Comparison of ENCODE assay signal across 9 cellular contexts in genomic region chr6:25963426-25964123, GRCh38. TPM values are rescaled to one million over a fixed set of nuclear protein-coding genes. Genes with fewer than 3 reads are reported as not detected.
A peak's percentile ranks its signal among the peaks of the same experiment; 100 is the strongest.
DNase-seq lines count a peak whose midpoint lies in the region; FAIRE-seq and TF ChIP-seq lines count a peak whose summit lies in the region.
"Had no signal": no experiment of that assay in that cellular context is flagged by ENCODE, and none has a peak within 500 bp of the region (broad histone marks: within the 10 kb centered on the region; RNA-seq: fewer than 3 reads in every experiment).

No MANE protein-coding gene starts in this region.

- peak overlapping the region; percentile 85 for H3K4me2 ChIP-seq in astrocyte (ENCODE audit: low read length)
- H3K4me2 ChIP-seq in keratinocyte (ENCODE audit: control insufficient read depth, extremely low read depth, insufficient read depth, low read depth, low read length): peak overlapping the region; percentile 78

- H3K27ac Mint-ChIP-seq in CD4-positive, alpha-beta memory T cell: peak overlapping the region; percentile 90 to 99 (median 92)
- peak overlapping the region; percentile 63 for H3K27ac Mint-ChIP-seq in astrocyte (ENCODE audit: unreplicated experiment)

- no peaks in the 10 kb centered on the region for H3K9me3 Mint-ChIP-seq in CD4-positive, alpha-beta memory T cell
- H3K9me3 Mint-ChIP-seq in astrocyte (ENCODE audit: unreplicated experiment): peaks cover 8% of the 10 kb centered on the region

- H4K20me1 ChIP-seq in astrocyte (ENCODE audit: insufficient read depth, low read length) (no peaks in the 10 kb centered on the region), keratinocyte (ENCODE audit: control insufficient read depth, extremely low read depth, insufficient read depth, low read length) (no peaks in the 10 kb centered on the region)

- H3K4me3 Mint-ChIP-seq in CD4-positive, alpha-beta memory T cell: peak overlapping the region; percentile 98 to 100 (median 98)
- peak overlapping the region; percentile 90 for H3K4me3 Mint-ChIP-seq in astrocyte (ENCODE audit: unreplicated experiment)

- FAIRE-seq in astrocyte (lab: Jason Lieb, UNC) (no peak), keratinocyte (lab: Jason Lieb, UNC) (no peak)

- H3K4me3 ChIP-seq in CD4-positive, alpha-beta memory T cell (ENCODE audit: low read length in 2 of 2): peak overlapping the region; percentile 27 to 90
- H3K4me3 ChIP-seq in astrocyte (ENCODE audit: insufficient read depth, low read depth, low read length) (peak overlapping the region; percentile 59), keratinocyte (ENCODE audit: control insufficient read depth in 2 of 3, extremely low read depth in 1 of 3, insufficient read depth in 2 of 3, low read depth in 1 of 3, low read length in 3 of 3) (peak overlapping the region; percentile 70 to 82 (median 79)), thyroid gland (replicated peaks in 1 of 3) (peak overlapping the region in 2 of 3 donors; percentile 36 to 47)

- CTCF ChIA-PET in CD4-positive, alpha-beta memory T cell (lab: Charles Lee; ENCODE audit: partially characterized antibody): interaction anchor here (0.7 to 7.2 kb wide), 2 partner anchors 29 to 245 kb away, joined by 3 to 43 read pairs; no protein-coding TSS in a partner anchor

- peaks cover 70 to 96% (median 83%) of the 10 kb centered on the region in 4 donors for H3K4me1 Mint-ChIP-seq in CD4-positive, alpha-beta memory T cell
- H3K4me1 Mint-ChIP-seq in astrocyte (ENCODE audit: low read depth, unreplicated experiment): peaks cover 29% of the 10 kb centered on the region

- no peaks in the 10 kb centered on the region for H3K27me3 ChIP-seq in CD4-positive, alpha-beta memory T cell (ENCODE audit: insufficient read depth, low read length)
- H3K27me3 ChIP-seq in astrocyte (ENCODE audit: insufficient read depth, low read length) (no peaks in the 10 kb centered on the region), keratinocyte (ENCODE audit: control insufficient read depth, extremely low read depth, insufficient read depth, low read length) (no peaks in the 10 kb centered on the region), thyroid gland (no peaks in the 10 kb centered on the region)

- no peaks in the 10 kb centered on the region for H3K27me3 Mint-ChIP-seq in CD4-positive, alpha-beta memory T cell
- H3K27me3 Mint-ChIP-seq in astrocyte (ENCODE audit: low read depth, unreplicated experiment): no peaks in the 10 kb centered on the region

- peaks cover 35 to 36% of the 10 kb centered on the region in 2 donors for H3K36me3 Mint-ChIP-seq in CD4-positive, alpha-beta memory T cell
- H3K36me3 Mint-ChIP-seq in astrocyte (ENCODE audit: low read depth, unreplicated experiment): peaks cover 17% of the 10 kb centered on the region

- H3K9ac ChIP-seq in astrocyte (ENCODE audit: low read length) (peak overlapping the region; percentile 49), keratinocyte (ENCODE audit: control insufficient read depth, extremely low read depth, insufficient read depth, low read length) (peak overlapping the region; percentile 86)

- H3K4me1 ChIP-seq in CD4-positive, alpha-beta memory T cell (ENCODE audit: insufficient read depth, low read length): peaks cover 89% of the 10 kb centered on the region
- H3K4me1 ChIP-seq in astrocyte (ENCODE audit: insufficient read depth, low read length): no peaks in the 10 kb centered on the region
- H3K4me1 ChIP-seq in keratinocyte (ENCODE audit: control insufficient read depth, extremely low read depth, insufficient read depth, low read length): peaks cover 29% of the 10 kb centered on the region
- peaks cover 24 to 48% of the 10 kb centered on the region in 2 donors for H3K4me1 ChIP-seq in thyroid gland

- POLR2A ChIA-PET in CD4-positive, alpha-beta memory T cell (lab: Charles Lee; ENCODE audit: partially characterized antibody): interaction anchor here (0.6 to 2.9 kb wide), 11 partner anchors 9 to 160 kb away, joined by 3 to 41 read pairs (median 7); a partner anchor contains a TSS

- 5 to 14% methylated on average over 6 of the region's 6 CpGs for WGBS in thyroid gland, 2 donors

- H3K27ac ChIP-seq in CD4-positive, alpha-beta memory T cell (ENCODE audit: low read depth, low read length): peak overlapping the region; percentile 56
- H3K27ac ChIP-seq in astrocyte (ENCODE audit: low read depth, low read length) (no peak overlapping the region), keratinocyte (ENCODE audit: control insufficient read depth, insufficient read depth, low read length) (peak overlapping the region; percentile 17), thyroid gland (peak overlapping the region in 2 of 3 donors; percentile 81 to 86)

- dilution Hi-C loops in keratinocyte (cut with MboI; ENCODE audit: extremely low pct_ligation_motif_present, low sequenced_read_pairs): no loop called here

- peaks cover 14% of the 10 kb centered on the region for H3K36me3 ChIP-seq in CD4-positive, alpha-beta memory T cell (ENCODE audit: insufficient read depth, low read length)
- H3K36me3 ChIP-seq in astrocyte (ENCODE audit: insufficient read depth, low read length) (no peaks in the 10 kb centered on the region), keratinocyte (ENCODE audit: control insufficient read depth in 2 of 2, extremely low read depth in 1 of 2, insufficient read depth in 2 of 2, low read length in 2 of 2) (peaks cover 10 to 17% of the 10 kb centered on the region in 2 experiments), thyroid gland (peaks cover 4 to 9% of the 10 kb centered on the region in 2 donors)

- intact Hi-C loops in CD4-positive, alpha-beta memory T cell (cut with micrococcal nuclease): loop anchor here (5.0 kb wide), 1 partner anchor 1169 kb away; a partner anchor contains a TSS
- intact Hi-C loops in thyroid gland (cut with DNase I) (no loop called here), head of caudate nucleus (cut with DNase I) (no loop called here)

- no peaks in the 10 kb centered on the region for H3K9me1 ChIP-seq in keratinocyte (ENCODE audit: control insufficient read depth, extremely low read depth, insufficient read depth, low read length)

- TF ChIP-seq POLR2A in thyroid gland (IDR thresholded peaks at IDR 0.05): no peak

- TF ChIP-seq CTCF in astrocyte (IDR thresholded peaks at IDR 0.05; ENCODE audit: insufficient read depth, low read depth, low read length): no peak
- no peak for TF ChIP-seq CTCF in keratinocyte (optimal IDR thresholded peaks at IDR 0.05 in 1 of 3, IDR thresholded peaks at IDR 0.05 in 1 of 3, conservative IDR thresholded peaks at IDR 0.05 in 1 of 3; ENCODE audit: extremely low read depth in 1 of 3, insufficient read depth in 2 of 3, low read length in 3 of 3)
- no peak for TF ChIP-seq CTCF in thyroid gland (IDR thresholded peaks at IDR 0.05)

- H2AFZ ChIP-seq in astrocyte (ENCODE audit: low read depth, low read length): no peak overlapping the region
- no peak overlapping the region for H2AFZ ChIP-seq in keratinocyte (ENCODE audit: control insufficient read depth, low read length)

- H3K9me3 ChIP-seq in CD4-positive, alpha-beta memory T cell (ENCODE audit: control insufficient read depth in 1 of 2, low read length in 2 of 2): no peaks in the 10 kb centered on the region
- no peaks in the 10 kb centered on the region for H3K9me3 ChIP-seq in astrocyte (ENCODE audit: insufficient read depth, low read depth, low read length)
- H3K9me3 ChIP-seq in keratinocyte (ENCODE audit: control insufficient read depth, low read depth, low read length): peaks cover 4% of the 10 kb centered on the region
- no peaks in the 10 kb centered on the region for H3K9me3 ChIP-seq in thyroid gland

- no peak for DNase-seq in CD4-positive, alpha-beta memory T cell
- DNase-seq in Kasumi-1 (lab: John Stamatoyannopoulos, UW) (peak; percentile 23 to 33), astrocyte (ENCODE audit: low read depth) (no peak), keratinocyte (ENCODE audit: low read depth, low spot score) (no peak), thyroid gland (peak in 1 of 2 donors; percentile 25), head of caudate nucleus (no peak), superior temporal gyrus (ENCODE audit: extremely low spot score) (no peak), GOT3 (lab: John Stamatoyannopoulos, UW) (no peak)

- H3K79me2 ChIP-seq in astrocyte (ENCODE audit: insufficient read depth, low read length) (no peaks in the 10 kb centered on the region), keratinocyte (ENCODE audit: control insufficient read depth, insufficient read depth, low read length) (peaks cover 20% of the 10 kb centered on the region)

RNA-seq across cellular contexts. Expression of gene TRIM38, which starts 1.0 kb away (rescaled TPM):
- 10 to 100 TPM; 37.7 TPM for total RNA-seq in CD4-positive, alpha-beta memory T cell
- 10 to 100 TPM in 1 of 2 donors, 1 to 10 TPM in 1; 4.5 to 10.0 TPM for polyA plus RNA-seq in CD4-positive, alpha-beta memory T cell
- 6.8 and 8.4 TPM in 2 replicates for total RNA-seq in astrocyte
- 5.2 to 7.8 TPM (median 6.7 TPM) in 3 replicates for polyA plus RNA-seq in keratinocyte
- 5.2 TPM for polyA plus RNA-seq in keratinocyte (2011; ENCODE audit: low read depth)
- 3.4 and 5.3 TPM in 2 replicates for polyA plus RNA-seq in keratinocyte (2011; cell fraction: cytosol; rRNA removed)
- polyA plus RNA-seq in keratinocyte (2011; cell fraction: nucleus; rRNA removed): 11.9 and 12.5 TPM in 2 replicates
- polyA plus RNA-seq in keratinocyte (2012; ENCODE audit: low replicate concordance): 4.8 and 5.0 TPM in 2 replicates
- 3.8 to 9.1 TPM (median 6.3 TPM) in 3 replicates for polyA minus RNA-seq in keratinocyte
- polyA minus RNA-seq in keratinocyte (2011; cell fraction: cytosol; rRNA and poly(A)+ RNA removed): 4.0 TPM
- 4.7 and 8.9 TPM in 2 replicates for polyA minus RNA-seq in keratinocyte (2011; cell fraction: nucleus; rRNA and poly(A)+ RNA removed)
- 10 to 100 TPM; 11.5 to 14.0 (median 12.4) TPM for total RNA-seq in thyroid gland

RNA-seq across cellular contexts. Expression of gene SLC17A2, which starts 33.1 kb away (rescaled TPM):
- not detected for total RNA-seq in CD4-positive, alpha-beta memory T cell
- polyA plus RNA-seq in CD4-positive, alpha-beta memory T cell: not detected
- total RNA-seq in astrocyte: not detected in 2 replicates
- not detected in 3 replicates for polyA plus RNA-seq in keratinocyte
- not detected for polyA plus RNA-seq in keratinocyte (2011; ENCODE audit: low read depth)
- polyA plus RNA-seq in keratinocyte (2011; cell fraction: cytosol; rRNA removed): not detected in 2 replicates
- polyA plus RNA-seq in keratinocyte (2011; cell fraction: nucleus; rRNA removed): not detected in 2 replicates
- not detected in 2 replicates for polyA plus RNA-seq in keratinocyte (2012; ENCODE audit: low replicate concordance)
- polyA minus RNA-seq in keratinocyte: not detected in 3 replicates
- not detected for polyA minus RNA-seq in keratinocyte (2011; cell fraction: cytosol; rRNA and poly(A)+ RNA removed)
- not detected in 2 replicates for polyA minus RNA-seq in keratinocyte (2011; cell fraction: nucleus; rRNA and poly(A)+ RNA removed)
- total RNA-seq in thyroid gland: not detected
- total RNA-seq: LHCN-M2 had no signal

Comparison
In these comparisons a context has a peak if more than half of its experiments do, and no peak if none do; other contexts are left out.
1. DNase-seq: peak in Kasumi-1 (2 of 2); none in CD4-positive, alpha-beta memory T cell (0 of 5), astrocyte (single experiment), keratinocyte (single experiment), head of caudate nucleus (0 of 42), superior temporal gyrus (single experiment) and GOT3 (single experiment).
2. Peak in every context shown above with its lines, with median percentiles within 50 percentile points of each other: H3K4me3 ChIP-seq.